Comparison of ENCODE assay signal across 9 cellular contexts in the genomic region with DNA sequence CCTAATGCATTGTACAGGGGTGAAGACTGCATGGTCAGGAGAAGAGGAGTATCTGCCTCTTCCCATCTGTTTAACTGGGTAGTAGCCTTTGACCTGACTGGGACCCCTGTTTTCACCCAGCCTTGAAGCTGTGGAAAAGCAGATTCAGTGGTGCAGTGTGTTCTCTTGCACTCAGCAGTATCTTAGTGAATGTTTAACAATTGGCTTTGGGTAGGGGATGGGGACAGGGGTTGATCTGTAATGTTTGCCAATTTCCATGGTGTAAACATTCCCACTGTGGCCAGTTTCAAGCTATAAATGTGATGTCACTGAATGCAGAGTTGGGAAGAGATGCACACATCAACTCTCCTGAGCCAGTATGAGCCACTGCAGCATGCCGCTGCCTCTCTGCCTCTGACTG.
"Had no signal": no experiment of that assay in that cellular context is flagged by ENCODE, and none has a peak within 500 bp of the region (broad histone marks: within the 10 kb centered on the region; RNA-seq: fewer than 3 reads in every experiment).

No MANE protein-coding gene starts in this region.

- ATAC-seq: GM23338, K562 had no signal

- FAIRE-seq: H1, H54, K562 had no signal

- H3K9me3 Mint-ChIP-seq: GM23338, H9 had no signal

- H3K27ac ChIP-seq: HL-60 had no signal

- H3K4me3 Mint-ChIP-seq: GM23338, H9 had no signal

- H3K4me3 ChIP-seq: GM23338, K562 had no signal

- DNase-seq: H9, HCEC 1CT, Kasumi-1, KG1 had no signal

- H3K27ac Mint-ChIP-seq: GM23338, H9 had no signal

- H3K4me2 ChIP-seq: GM23338 had no signal

- H2AFZ ChIP-seq: GM23338 had no signal

- H3K4me1 Mint-ChIP-seq: GM23338, H9 had no signal
